8 cellular contexts compared by ENCODE assay signal in the genomic region with DNA sequence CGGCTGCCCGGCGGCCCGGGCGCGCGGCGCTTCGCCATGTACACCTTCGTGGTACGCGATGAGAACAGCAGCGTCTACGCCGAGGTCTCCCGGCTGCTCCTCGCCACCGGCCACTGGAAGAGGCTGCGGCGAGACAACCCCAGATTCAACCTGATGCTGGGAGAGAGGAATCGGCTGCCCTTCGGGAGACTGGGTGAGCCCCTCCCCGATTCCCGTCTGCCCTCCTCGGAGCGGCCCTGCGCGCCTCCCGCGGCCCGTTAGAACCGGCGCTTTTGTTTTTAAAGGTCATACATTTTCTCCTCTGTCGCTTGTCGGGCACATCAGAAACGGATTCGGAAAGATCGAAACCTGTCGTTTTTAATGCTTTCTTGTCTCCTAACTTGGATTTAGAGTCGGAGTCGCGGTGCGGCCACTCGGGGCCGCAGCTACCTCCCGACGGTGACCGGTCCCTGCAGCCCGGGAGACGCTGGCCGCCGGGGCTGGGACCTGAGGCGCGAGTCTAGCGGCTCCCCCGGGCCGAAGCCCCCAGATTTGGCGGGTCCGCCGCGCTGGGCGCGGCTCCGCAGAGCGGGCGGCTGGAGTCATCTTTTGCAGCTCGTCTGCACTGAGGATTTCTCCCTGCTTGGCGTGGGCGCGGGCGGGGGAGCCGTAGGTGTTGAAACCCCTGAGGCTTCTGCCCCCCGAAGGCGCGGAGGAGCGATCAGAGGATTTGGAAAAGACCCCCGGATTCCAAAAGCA. TPM values are rescaled to one million over a fixed set of nuclear protein-coding genes. Genes with fewer than 3 reads are reported as not detected.
DNase-seq lines count a peak whose midpoint lies in the region; ATAC-seq and TF ChIP-seq lines count a peak whose summit lies in the region.

No MANE protein-coding gene starts in this region.

- H3K4me3 Mint-ChIP-seq in neural progenitor cell, result peak overlapping the region; percentile 98

- H3K27me3 Mint-ChIP-seq in neural progenitor cell (ENCODE audit: insufficient read depth, low read depth), result peaks cover 12% of the 10 kb centered on the region

- H3K27ac ChIP-seq in neural progenitor cell (no peak overlapping the region), urinary bladder (ENCODE audit: low read depth) (peak overlapping the region; percentile 86)

- H4K20me1 ChIP-seq in neural progenitor cell (ENCODE audit: low read depth), result peaks cover 28% of the 10 kb centered on the region

- peak; percentile 21 for ATAC-seq in HG02938 (IDR thresholded peaks at IDR 0.05; ENCODE audit: unreplicated experiment)

- peak overlapping the region; percentile 50 for H3K9ac ChIP-seq in neural progenitor cell

- H3K79me2 ChIP-seq in neural progenitor cell (ENCODE audit: low read depth), result peaks cover 48% of the 10 kb centered on the region

- peak overlapping the region; percentile 91 for H3K27ac Mint-ChIP-seq in neural progenitor cell

- peak overlapping the region; percentile 85 for H2AFZ ChIP-seq in neural progenitor cell (replicated peaks)

- peaks cover 21% of the 10 kb centered on the region for H3F3A ChIP-seq in neural progenitor cell (ENCODE audit: low read depth)

- H3K4me3 ChIP-seq in foreskin fibroblast (ENCODE audit: low read depth in 1 of 2, low read length in 2 of 2) (peak overlapping the region; percentile 79 to 86), neural progenitor cell (peak overlapping the region; percentile 97), urinary bladder (ENCODE audit: low read depth, low read length) (peak overlapping the region; percentile 90)

- peaks cover 16% of the 10 kb centered on the region for H3K4me1 Mint-ChIP-seq in neural progenitor cell

- H3K9me3 Mint-ChIP-seq in neural progenitor cell, result no peaks in the 10 kb centered on the region

- no peaks in the 10 kb centered on the region for H3K9me3 ChIP-seq in neural progenitor cell (ENCODE audit: low read depth)

- WGBS in urinary bladder, result under 1% methylated on average over 77 of the region's 77 CpGs

- H3K36me3 ChIP-seq in neural progenitor cell (no peaks in the 10 kb centered on the region), urinary bladder (ENCODE audit: insufficient read depth) (no peaks in the 10 kb centered on the region)

- TF ChIP-seq CTCF in foreskin fibroblast (IDR thresholded peaks at IDR 0.05; ENCODE audit: low read depth, low read length), result no peak
- TF ChIP-seq CTCF in neural progenitor cell (IDR thresholded peaks at IDR 0.05), result no peak

- peak overlapping the region; percentile 95 for H3K4me2 ChIP-seq in neural progenitor cell

- DNase-seq in NCI-H1092 treated with DMSO at 0.1 percent for 48 hours (lab: John Stamatoyannopoulos, UW) (peak; percentile 17), NCI-H1092 (lab: John Stamatoyannopoulos, UW) (no peak), NOMO-1 treated with DMSO at 0.1 percent for 48 hours (lab: John Stamatoyannopoulos, UW; ENCODE audit: unreplicated experiment) (peak; percentile 9), activated gamma-delta T cell (lab: John Stamatoyannopoulos, UW) (peak; percentile 23), foreskin fibroblast (peak in 1 of 2 donors; percentile 68), neural progenitor cell (ENCODE audit: low spot score) (peak; percentile 61)

- H3K36me3 Mint-ChIP-seq in neural progenitor cell, result peaks cover 27% of the 10 kb centered on the region

- peaks cover 10% of the 10 kb centered on the region for H3K4me1 ChIP-seq in neural progenitor cell
- H3K4me1 ChIP-seq in urinary bladder (ENCODE audit: insufficient read depth), result peaks cover 2% of the 10 kb centered on the region

- no peaks in the 10 kb centered on the region for H3K27me3 ChIP-seq in neural progenitor cell

RNA-seq across cellular contexts. Expression of a gene that starts 0.5 kb away (rescaled TPM):
- total RNA-seq in neural progenitor cell (ENCODE audit: low replicate concordance) (53.2 and 81.3 TPM in 2 replicates), urinary bladder (37.2 TPM)
- 18.3 TPM for polyA plus RNA-seq in urinary bladder

RNA-seq across cellular contexts. Expression of a gene that starts 49.0 kb away (rescaled TPM):
- total RNA-seq in neural progenitor cell (ENCODE audit: low replicate concordance), result 6.8 and 11.1 TPM in 2 replicates
- 55.9 TPM for total RNA-seq in urinary bladder
- polyA plus RNA-seq in urinary bladder, result 3.8 TPM

RNA-seq across cellular contexts. Expression of a gene that starts 59.8 kb away (rescaled TPM):
- total RNA-seq in neural progenitor cell (ENCODE audit: low replicate concordance) (20.1 and 20.5 TPM in 2 replicates), urinary bladder (19.6 TPM)
- polyA plus RNA-seq in urinary bladder, result 6.4 TPM
